In the genomic region with DNA sequence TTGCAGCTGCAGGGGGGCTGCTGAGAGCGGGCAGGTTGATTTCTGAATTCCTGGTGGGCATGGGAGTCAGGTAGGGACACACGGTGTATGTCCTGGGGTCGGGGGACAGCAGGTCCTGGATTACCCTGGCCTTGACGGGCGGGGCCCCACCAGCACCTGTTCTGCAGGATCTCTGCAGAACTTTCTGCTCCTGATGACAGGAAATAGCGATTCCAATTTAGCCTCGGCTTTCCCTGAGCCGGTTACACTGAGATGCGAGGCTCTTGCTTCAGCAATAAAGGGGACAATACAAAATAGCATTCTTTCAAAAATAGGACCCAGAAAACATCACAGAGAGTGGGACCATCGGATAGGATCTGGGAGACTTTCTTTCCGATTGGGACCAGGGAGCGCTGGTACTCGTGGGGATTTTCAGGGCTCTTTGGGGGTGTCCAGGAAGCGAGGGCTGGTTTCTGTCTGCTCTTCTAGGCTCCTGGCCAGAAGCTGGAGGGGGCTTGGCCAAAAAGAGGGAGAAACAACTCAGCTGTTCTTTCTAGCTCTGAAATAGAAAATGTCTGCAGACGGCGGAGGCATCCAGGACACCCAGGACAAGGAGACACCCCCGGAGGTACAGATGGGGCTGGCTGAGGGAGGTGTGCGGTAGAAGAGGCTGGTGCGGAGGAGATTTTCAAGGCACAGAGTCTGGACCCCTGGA, we compare ENCODE assay signal across 9 cellular contexts. TPM values are rescaled to one million over a fixed set of nuclear protein-coding genes. Genes with fewer than 3 reads are reported as not detected.
DNase-seq lines count a peak whose midpoint lies in the region; ATAC-seq, FAIRE-seq and TF ChIP-seq lines count a peak whose summit lies in the region.
"Had no signal": no experiment of that assay in that cellular context is flagged by ENCODE, and none has a peak within 500 bp of the region (broad histone marks: within the 10 kb centered on the region; RNA-seq: fewer than 3 reads in every experiment).

No MANE protein-coding gene starts in this region.

- H2AFZ ChIP-seq in HepG2 (ENCODE audit: low read length): no peak overlapping the region

- H3K4me3 ChIP-seq in HUES6 (ENCODE audit: low read depth, low read length): peak overlapping the region; percentile 94
- peak overlapping the region; percentile 67 for H3K4me3 ChIP-seq in colonic mucosa
- H3K4me3 ChIP-seq in HepG2 (replicated peaks in 1 of 3; ENCODE audit: insufficient read depth in 1 of 3, low read depth in 2 of 3, low read length in 3 of 3): peak overlapping the region; percentile 77 to 98 (median 81)

- POLR2A ChIA-PET in HepG2 (lab: Yijun Ruan, JAX): interaction anchor here (1.0 to 2.1 kb wide), 3 partner anchors 37 to 54 kb away, joined by 4 to 10 read pairs (median 5); a partner anchor contains a TSS

- in situ Hi-C loops in HepG2 (cut with HindIII; ENCODE audit: extremely low pct_ligation_motif_present, low pct_unique_long_range_greater_than_20kb): no loop called here

- ATAC-seq in HepG2 (peak; percentile 43), GM21529 (IDR thresholded peaks at IDR 0.05; ENCODE audit: unreplicated experiment) (no peak)

- no peak for TF ChIP-seq RAD21 in HepG2 (CRISPR knock-in tag; IDR thresholded peaks at IDR 0.05)

- no peak overlapping the region for H3K27ac ChIP-seq in HUES6 (ENCODE audit: low read depth, low read length)
- peak overlapping the region; percentile 11 for H3K27ac ChIP-seq in colonic mucosa
- H3K27ac ChIP-seq in HepG2 (ENCODE audit: extremely low read length, insufficient read depth, low read length): peak overlapping the region; percentile 30
- peak overlapping the region; percentile 38 for H3K27ac ChIP-seq in temporal lobe (ENCODE audit: low read depth, low read length)

- no peak for TF ChIP-seq CTCF in colonic mucosa (IDR thresholded peaks at IDR 0.05)
- no peak for TF ChIP-seq CTCF in HepG2 (CRISPR knock-in tag; IDR thresholded peaks at IDR 0.05)

- H4K20me1 ChIP-seq in HepG2 (ENCODE audit: insufficient read depth, low read length): no peaks in the 10 kb centered on the region

- 18% methylated on average over 14 of the region's 19 CpGs for WGBS in HepG2 (ENCODE audit: low lambda C conversion rate)

- H3K27me3 ChIP-seq in HUES6 (ENCODE audit: control insufficient read depth, insufficient read depth, low read length): no peaks in the 10 kb centered on the region
- H3K27me3 ChIP-seq in colonic mucosa: no peaks in the 10 kb centered on the region
- no peaks in the 10 kb centered on the region for H3K27me3 ChIP-seq in HepG2 (ENCODE audit: control insufficient read depth in 1 of 2, insufficient read depth in 2 of 2, low read length in 2 of 2)

- H3K79me2 ChIP-seq in HepG2 (ENCODE audit: insufficient read depth, low read length): peaks cover 11% of the 10 kb centered on the region

- TF ChIP-seq POLR2A in HepG2 (IDR thresholded peaks at IDR 0.05; ENCODE audit: insufficient read depth in 1 of 2, low read depth in 2 of 2, low read length in 2 of 2): no peak

- FAIRE-seq in HepG2 (lab: Jason Lieb, UNC): no peak
- FAIRE-seq: TTC549 had no signal

- H3K4me1 ChIP-seq in HUES6 (ENCODE audit: control insufficient read depth, insufficient read depth, low read length): peaks cover 10% of the 10 kb centered on the region; the same call in 1 of the 2 replicates
- no peaks in the 10 kb centered on the region for H3K4me1 ChIP-seq in colonic mucosa
- H3K4me1 ChIP-seq in HepG2 (ENCODE audit: insufficient read depth, low read length): peaks cover 24% of the 10 kb centered on the region

- H3K36me3 ChIP-seq in HUES6 (ENCODE audit: control insufficient read depth, insufficient read depth, low read length) (peaks cover 32% of the 10 kb centered on the region), colonic mucosa (no peaks in the 10 kb centered on the region), HepG2 (replicated peaks in 1 of 2; ENCODE audit: control insufficient read depth in 1 of 2, insufficient read depth in 2 of 2, low read length in 2 of 2) (peaks cover 4 to 5% of the 10 kb centered on the region in 2 experiments; a peak in 4 of 5 replicates)

- DNase-seq in colonic mucosa (no peak), HepG2 (ENCODE audit: low spot score) (no peak), activated gamma-delta T cell (lab: John Stamatoyannopoulos, UW) (no peak), epidermal melanocyte (ENCODE audit: insufficient read length, low spot score) (no peak), NCI-H1092 (lab: John Stamatoyannopoulos, UW) (no peak)

- CTCF ChIA-PET in HepG2 (lab: Yijun Ruan, JAX; ENCODE audit: low intra/inter-chr PET ratio, low total read pairs): no interaction called here

- H3K9me3 ChIP-seq in HUES6 (ENCODE audit: control insufficient read depth, insufficient read depth, low read depth, low read length) (no peaks in the 10 kb centered on the region), colonic mucosa (no peaks in the 10 kb centered on the region), HepG2 (ENCODE audit: low read length) (no peaks in the 10 kb centered on the region)

- TSS peak; percentile 57 for BruUV-seq in HepG2 (replicated peaks; lab: Mats Ljungman, UMichigan)

- TF ChIP-seq EP300 in HepG2 (IDR thresholded peaks at IDR 0.05; ENCODE audit: low read depth in 2 of 2, low read length in 2 of 2): no peak
- no peak for TF ChIP-seq EP300 in HepG2 (CRISPR knock-in tag; IDR thresholded peaks at IDR 0.05; ENCODE audit: borderline replicate concordance)

- peak overlapping the region; percentile 88 for H3K4me2 ChIP-seq in HepG2 (ENCODE audit: low read depth, low read length)

- peak overlapping the region; percentile 69 for H3K9ac ChIP-seq in HUES6 (ENCODE audit: low read length)
- H3K9ac ChIP-seq in colonic mucosa (ENCODE audit: low read depth in 2 of 2, low read length in 2 of 2): peak overlapping the region; percentile 80 to 96
- peak overlapping the region; percentile 82 for H3K9ac ChIP-seq in HepG2 (ENCODE audit: insufficient read depth, low read depth, low read length)

- intact Hi-C loops in colonic mucosa (cut with DNase I): loop anchor here (2.0 kb wide), 1 partner anchor 14 kb away; no protein-coding TSS in a partner anchor
- intact Hi-C loops in HepG2 (cut with micrococcal nuclease; ENCODE audit: unreplicated experiment): no loop called here

RNA-seq across cellular contexts. Expression of a gene that starts 0.6 kb away (rescaled TPM):
- total RNA-seq in colonic mucosa (10 to 100 TPM in 1 of 2 donors, 1 to 10 TPM in 1; 9.9 to 10.5 TPM), HepG2 (2016; rRNA removed; fragmentation: Illumina TruSeq; extraction: Trizol) (6.7 and 10.2 TPM in 2 replicates), temporal lobe (14.5 TPM)
- 5.8 and 5.9 TPM in 2 replicates for total RNA-seq in HepG2 (2016; cell fraction: cytosol; rRNA removed; fragmentation: Illumina TruSeq; extraction: Trizol; ENCODE audit: low read depth)
- total RNA-seq in HepG2 (2016; cell fraction: insoluble cytoplasmic fraction; rRNA removed; fragmentation: Illumina TruSeq; extraction: Trizol): 6.7 and 10.6 TPM in 2 replicates
- 12.3 and 12.5 TPM in 2 replicates for total RNA-seq in HepG2 (2016; cell fraction: membrane; rRNA removed; fragmentation: Illumina TruSeq; extraction: Trizol)
- total RNA-seq in HepG2 (2016; cell fraction: nucleus; rRNA removed; fragmentation: Illumina TruSeq; extraction: Trizol): 5.2 and 5.8 TPM in 2 replicates
- polyA plus RNA-seq in HepG2 (2011; rRNA removed): 5.8 and 6.5 TPM in 2 replicates
- polyA plus RNA-seq in HepG2 (2011; cell fraction: cytosol; rRNA removed): 5.0 and 9.9 TPM in 2 replicates
- 22.3 and 26.1 TPM in 2 replicates for polyA plus RNA-seq in HepG2 (2011; cell fraction: nucleus; rRNA removed)
- polyA plus RNA-seq in HepG2 (2012): 4.5 and 5.5 TPM in 2 replicates
- 6.1 and 6.3 TPM in 2 replicates for polyA plus RNA-seq in HepG2 (2016; cell fraction: cytosol; fragmentation: Illumina TruSeq; extraction: Trizol; ENCODE audit: low read depth)
- 7.6 and 8.3 TPM in 2 replicates for polyA plus RNA-seq in HepG2 (2016; cell fraction: insoluble cytoplasmic fraction; fragmentation: Illumina TruSeq; extraction: Trizol; ENCODE audit: low read depth)
- 8.5 and 10.4 TPM in 2 replicates for polyA plus RNA-seq in HepG2 (2016; cell fraction: membrane; fragmentation: Illumina TruSeq; extraction: Trizol; ENCODE audit: low read depth)
- polyA plus RNA-seq in HepG2 (2016; cell fraction: nucleus; fragmentation: Illumina TruSeq; extraction: Trizol; ENCODE audit: insufficient read depth, low read depth): 13.2 and 13.4 TPM in 2 replicates
- 4.4 and 7.4 TPM in 2 replicates for polyA minus RNA-seq in HepG2 (2011; rRNA and poly(A)+ RNA removed; ENCODE audit: low replicate concordance)
- polyA minus RNA-seq in HepG2 (2011; cell fraction: cytosol; rRNA and poly(A)+ RNA removed): 2.8 and 3.6 TPM in 2 replicates
- 1.4 and 2.7 TPM in 2 replicates for polyA minus RNA-seq in HepG2 (2011; cell fraction: nucleus; rRNA and poly(A)+ RNA removed)

RNA-seq across cellular contexts. Expression of a gene that starts 13.9 kb away (rescaled TPM):
- under 1 TPM in 1 of 2 donors, not detected in 1; 0.86 TPM for total RNA-seq in colonic mucosa
- total RNA-seq in HepG2 (2016; rRNA removed; fragmentation: Illumina TruSeq; extraction: Trizol): not detected in 2 replicates
- total RNA-seq in HepG2 (2016; cell fraction: cytosol; rRNA removed; fragmentation: Illumina TruSeq; extraction: Trizol; ENCODE audit: low read depth): not detected in 2 replicates
- 0.06 TPM in 1 of 2 replicates, not detected in the other for total RNA-seq in HepG2 (2016; cell fraction: insoluble cytoplasmic fraction; rRNA removed; fragmentation: Illumina TruSeq; extraction: Trizol)
- total RNA-seq in HepG2 (2016; cell fraction: membrane; rRNA removed; fragmentation: Illumina TruSeq; extraction: Trizol): not detected in 2 replicates
- total RNA-seq in HepG2 (2016; cell fraction: nucleus; rRNA removed; fragmentation: Illumina TruSeq; extraction: Trizol): 0.16 TPM in 1 of 2 replicates, not detected in the other
- not detected in 2 replicates for polyA plus RNA-seq in HepG2 (2011; rRNA removed)
- polyA plus RNA-seq in HepG2 (2011; cell fraction: cytosol; rRNA removed): 0.04 TPM in 1 of 2 replicates, not detected in the other
- 0.31 and 0.82 TPM in 2 replicates for polyA plus RNA-seq in HepG2 (2011; cell fraction: nucleus; rRNA removed)
- polyA plus RNA-seq in HepG2 (2012): 0.11 and 0.17 TPM in 2 replicates
- not detected in 2 replicates for polyA plus RNA-seq in HepG2 (2016; cell fraction: cytosol; fragmentation: Illumina TruSeq; extraction: Trizol; ENCODE audit: low read depth)
- polyA plus RNA-seq in HepG2 (2016; cell fraction: insoluble cytoplasmic fraction; fragmentation: Illumina TruSeq; extraction: Trizol; ENCODE audit: low read depth): 0.16 TPM in 1 of 2 replicates, not detected in the other
- polyA plus RNA-seq in HepG2 (2016; cell fraction: membrane; fragmentation: Illumina TruSeq; extraction: Trizol; ENCODE audit: low read depth): not detected in 2 replicates
- polyA plus RNA-seq in HepG2 (2016; cell fraction: nucleus; fragmentation: Illumina TruSeq; extraction: Trizol; ENCODE audit: insufficient read depth, low read depth): not detected in 2 replicates
- not detected in 2 replicates for polyA minus RNA-seq in HepG2 (2011; rRNA and poly(A)+ RNA removed; ENCODE audit: low replicate concordance)
- not detected in 2 replicates for polyA minus RNA-seq in HepG2 (2011; cell fraction: cytosol; rRNA and poly(A)+ RNA removed)
- not detected in 2 replicates for polyA minus RNA-seq in HepG2 (2011; cell fraction: nucleus; rRNA and poly(A)+ RNA removed)
- 0.49 TPM for total RNA-seq in temporal lobe

RNA-seq across cellular contexts. Expression of a gene that starts 21.8 kb away (rescaled TPM):
- total RNA-seq in colonic mucosa (10 to 100 TPM; 12.4 to 20.4 TPM), HepG2 (2016; rRNA removed; fragmentation: Illumina TruSeq; extraction: Trizol) (0.97 and 1.2 TPM in 2 replicates), temporal lobe (12.3 TPM)
- total RNA-seq in HepG2 (2016; cell fraction: cytosol; rRNA removed; fragmentation: Illumina TruSeq; extraction: Trizol; ENCODE audit: low read depth): 0.51 and 0.71 TPM in 2 replicates
- 0.78 and 0.92 TPM in 2 replicates for total RNA-seq in HepG2 (2016; cell fraction: insoluble cytoplasmic fraction; rRNA removed; fragmentation: Illumina TruSeq; extraction: Trizol)
- total RNA-seq in HepG2 (2016; cell fraction: membrane; rRNA removed; fragmentation: Illumina TruSeq; extraction: Trizol): 1.7 and 2.6 TPM in 2 replicates
- total RNA-seq in HepG2 (2016; cell fraction: nucleus; rRNA removed; fragmentation: Illumina TruSeq; extraction: Trizol): 0.78 and 1.0 TPM in 2 replicates
- 0.59 and 0.77 TPM in 2 replicates for polyA plus RNA-seq in HepG2 (2011; rRNA removed)
- 0.38 and 0.42 TPM in 2 replicates for polyA plus RNA-seq in HepG2 (2011; cell fraction: cytosol; rRNA removed)
- 1.5 and 1.7 TPM in 2 replicates for polyA plus RNA-seq in HepG2 (2011; cell fraction: nucleus; rRNA removed)
- polyA plus RNA-seq in HepG2 (2012): 2.8 and 3.3 TPM in 2 replicates
- polyA plus RNA-seq in HepG2 (2016; cell fraction: cytosol; fragmentation: Illumina TruSeq; extraction: Trizol; ENCODE audit: low read depth): 1.4 and 1.9 TPM in 2 replicates
- polyA plus RNA-seq in HepG2 (2016; cell fraction: insoluble cytoplasmic fraction; fragmentation: Illumina TruSeq; extraction: Trizol; ENCODE audit: low read depth): 2.2 and 3.9 TPM in 2 replicates
- polyA plus RNA-seq in HepG2 (2016; cell fraction: membrane; fragmentation: Illumina TruSeq; extraction: Trizol; ENCODE audit: low read depth): 3.0 and 3.5 TPM in 2 replicates
- 2.6 and 3.8 TPM in 2 replicates for polyA plus RNA-seq in HepG2 (2016; cell fraction: nucleus; fragmentation: Illumina TruSeq; extraction: Trizol; ENCODE audit: insufficient read depth, low read depth)
- 1.5 and 2.3 TPM in 2 replicates for polyA minus RNA-seq in HepG2 (2011; rRNA and poly(A)+ RNA removed; ENCODE audit: low replicate concordance)
- polyA minus RNA-seq in HepG2 (2011; cell fraction: cytosol; rRNA and poly(A)+ RNA removed): 2.1 and 2.5 TPM in 2 replicates
- polyA minus RNA-seq in HepG2 (2011; cell fraction: nucleus; rRNA and poly(A)+ RNA removed): 0.26 and 0.50 TPM in 2 replicates

RNA-seq across cellular contexts. Expression of a gene that starts 47.6 kb away (rescaled TPM):
- total RNA-seq in colonic mucosa (100 to 1,000 TPM; 256 to 329 TPM), HepG2 (2016; rRNA removed; fragmentation: Illumina TruSeq; extraction: Trizol) (115 and 127 TPM in 2 replicates), temporal lobe (2.2 TPM)
- total RNA-seq in HepG2 (2016; cell fraction: cytosol; rRNA removed; fragmentation: Illumina TruSeq; extraction: Trizol; ENCODE audit: low read depth): 34.9 and 36.3 TPM in 2 replicates
- total RNA-seq in HepG2 (2016; cell fraction: insoluble cytoplasmic fraction; rRNA removed; fragmentation: Illumina TruSeq; extraction: Trizol): 122 and 128 TPM in 2 replicates
- 38.8 and 44.9 TPM in 2 replicates for total RNA-seq in HepG2 (2016; cell fraction: membrane; rRNA removed; fragmentation: Illumina TruSeq; extraction: Trizol)
- 61.4 and 65.7 TPM in 2 replicates for total RNA-seq in HepG2 (2016; cell fraction: nucleus; rRNA removed; fragmentation: Illumina TruSeq; extraction: Trizol)
- 165 and 258 TPM in 2 replicates for polyA plus RNA-seq in HepG2 (2011; rRNA removed)
- polyA plus RNA-seq in HepG2 (2011; cell fraction: cytosol; rRNA removed): 234 and 307 TPM in 2 replicates
- 204 and 358 TPM in 2 replicates for polyA plus RNA-seq in HepG2 (2011; cell fraction: nucleus; rRNA removed)
- 293 and 476 TPM in 2 replicates for polyA plus RNA-seq in HepG2 (2012)
- polyA plus RNA-seq in HepG2 (2016; cell fraction: cytosol; fragmentation: Illumina TruSeq; extraction: Trizol; ENCODE audit: low read depth): 97.2 and 118 TPM in 2 replicates
- polyA plus RNA-seq in HepG2 (2016; cell fraction: insoluble cytoplasmic fraction; fragmentation: Illumina TruSeq; extraction: Trizol; ENCODE audit: low read depth): 284 and 327 TPM in 2 replicates
- polyA plus RNA-seq in HepG2 (2016; cell fraction: membrane; fragmentation: Illumina TruSeq; extraction: Trizol; ENCODE audit: low read depth): 84.7 and 107 TPM in 2 replicates
- 211 and 224 TPM in 2 replicates for polyA plus RNA-seq in HepG2 (2016; cell fraction: nucleus; fragmentation: Illumina TruSeq; extraction: Trizol; ENCODE audit: insufficient read depth, low read depth)
- 6.3 and 96.8 TPM in 2 replicates for polyA minus RNA-seq in HepG2 (2011; rRNA and poly(A)+ RNA removed; ENCODE audit: low replicate concordance)
- polyA minus RNA-seq in HepG2 (2011; cell fraction: cytosol; rRNA and poly(A)+ RNA removed): 73.6 and 109 TPM in 2 replicates
- polyA minus RNA-seq in HepG2 (2011; cell fraction: nucleus; rRNA and poly(A)+ RNA removed): 73.1 and 123 TPM in 2 replicates
